1 cellular context compared by ENCODE assay signal in genomic region chr4:16508968-16509367, GRCh38.
TF ChIP-seq lines count a peak whose summit lies in the region.

No MANE protein-coding gene starts in this region.

TF ChIP-seq in HepG2, 621 proteins besides CTCF, POLR2A, EP300 and RAD21 (continued from another document):
- TF ChIP-seq PRDM4 (CRISPR knock-in tag; IDR thresholded peaks at IDR 0.05; ENCODE audit: borderline replicate concordance) (no peak), ZSCAN30 (CRISPR knock-in tag; IDR thresholded peaks at IDR 0.05) (no peak), ZNF446 (CRISPR knock-in tag; IDR thresholded peaks at IDR 0.05) (no peak), MED13 (CRISPR knock-in tag; IDR thresholded peaks at IDR 0.05) (no peak), NRL (CRISPR knock-in tag; IDR thresholded peaks at IDR 0.05; ENCODE audit: borderline replicate concordance) (no peak)
TF ChIP-seq in HepG2: peak in this region for 0.
